14 cellular contexts compared by ENCODE assay signal in the genomic region with DNA sequence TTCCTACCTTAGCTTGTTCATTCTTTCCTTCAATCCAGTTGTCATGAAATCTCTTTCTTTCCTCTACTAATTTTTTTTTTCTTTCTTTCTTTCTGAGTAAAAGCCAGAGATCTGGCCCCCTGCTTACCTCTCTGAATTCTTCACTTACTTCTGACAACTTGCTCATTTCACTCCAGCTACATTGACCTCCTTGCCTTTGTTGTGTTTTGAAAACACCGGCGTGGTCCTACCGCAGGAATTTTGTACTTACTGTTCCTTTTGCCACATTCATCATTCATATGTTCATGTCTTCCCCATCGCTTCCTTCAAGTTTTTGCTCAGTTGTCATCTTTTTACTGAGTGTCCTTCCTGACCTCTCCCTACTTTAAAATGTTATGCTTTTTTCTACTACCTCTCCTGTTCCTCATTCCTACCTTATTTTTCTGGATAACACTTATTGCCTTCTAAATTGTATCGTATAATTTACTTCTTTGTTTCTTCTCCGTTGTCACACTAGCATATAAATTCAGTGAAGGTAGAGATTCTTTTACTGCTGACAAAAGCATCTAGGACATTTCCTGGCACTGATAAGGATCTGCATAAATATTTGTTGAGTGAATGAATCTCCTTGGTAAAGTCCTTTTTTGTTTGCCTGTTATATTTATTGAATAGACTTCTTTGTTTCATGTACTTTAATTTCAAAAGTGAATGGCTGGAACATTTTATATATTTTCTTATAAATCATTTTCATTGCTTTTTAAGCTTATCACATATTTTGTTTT.
DNase-seq lines count a peak whose midpoint lies in the region; ATAC-seq and TF ChIP-seq lines count a peak whose summit lies in the region.
"Had no signal": no experiment of that assay in that cellular context is flagged by ENCODE, and none has a peak within 500 bp of the region (broad histone marks: within the 10 kb centered on the region; RNA-seq: fewer than 3 reads in every experiment).

No MANE protein-coding gene starts in this region.

- peaks cover 42% of the 10 kb centered on the region in 2 donors for H3K4me1 Mint-ChIP-seq in natural killer cell treated with Interleukin-12 subunit alpha and Interleukin-12 subunit beta and Interleukin-15 and Interleukin-18, amount 100 ng/mL, for 72 hours (ENCODE audit: low read depth in 2 of 2)
- peaks cover 36 to 39% of the 10 kb centered on the region in 2 donors for H3K4me1 Mint-ChIP-seq in natural killer cell
- peaks cover 78% of the 10 kb centered on the region for H3K4me1 Mint-ChIP-seq in activated T-helper 1 cell treated with anti-CD3 and anti-CD28 coated beads, Interleukin-12 subunit alpha, Interleukin-12 subunit beta, Interleukin-2, Interleukin-4 antibody, amounts not matched to agents 30 ng/mL and 10 ng/mL and 1 ng/mL, durations not matched to agents 14 hours and 24 hours and 36 hours (ENCODE audit: low read depth)

- peak overlapping the region; percentile 3 for H3K4me3 Mint-ChIP-seq in natural killer cell treated with Interleukin-12 subunit alpha and Interleukin-12 subunit beta and Interleukin-15 and Interleukin-18, amount 100 ng/mL, for 72 hours
- no peak overlapping the region for H3K4me3 Mint-ChIP-seq in natural killer cell
- no peak overlapping the region for H3K4me3 Mint-ChIP-seq in activated T-helper 1 cell treated with anti-CD3 and anti-CD28 coated beads, Interleukin-12 subunit alpha, Interleukin-12 subunit beta, Interleukin-2, Interleukin-4 antibody, amounts not matched to agents 30 ng/mL and 10 ng/mL and 1 ng/mL, durations not matched to agents 14 hours and 24 hours and 36 hours
- H3K4me3 Mint-ChIP-seq: activated B cell treated with CpG ODN at 0.5 μM for 24 hours had no signal

- 69% methylated on average over 6 of the region's 6 CpGs for WGBS in hepatocyte (ENCODE audit: low lambda C conversion rate, missing lambda C conversion rate)

- no peaks in the 10 kb centered on the region for H3K9me3 ChIP-seq in hepatocyte (ENCODE audit: low read depth)

- H3K4me3 ChIP-seq in hepatocyte: no peak overlapping the region
- H3K4me3 ChIP-seq: dorsolateral prefrontal cortex had no signal

- no peak overlapping the region for H2AFZ ChIP-seq in hepatocyte

- peak overlapping the region; percentile 2 for H3K27ac ChIP-seq in hepatocyte
- H3K27ac ChIP-seq: dorsolateral prefrontal cortex had no signal

- H3K27ac Mint-ChIP-seq in natural killer cell treated with Interleukin-12 subunit alpha and Interleukin-12 subunit beta and Interleukin-15 and Interleukin-18, amount 100 ng/mL, for 72 hours: peak overlapping the region; percentile 12 to 22
- H3K27ac Mint-ChIP-seq in natural killer cell: peak overlapping the region in 1 of 2 donors; percentile 59
- peak overlapping the region; percentile 22 for H3K27ac Mint-ChIP-seq in activated T-helper 1 cell treated with anti-CD3 and anti-CD28 coated beads, Interleukin-12 subunit alpha, Interleukin-12 subunit beta, Interleukin-2, Interleukin-4 antibody, amounts not matched to agents 30 ng/mL and 10 ng/mL and 1 ng/mL, durations not matched to agents 14 hours and 24 hours and 36 hours
- H3K27ac Mint-ChIP-seq: activated B cell treated with CpG ODN at 0.5 μM for 24 hours had no signal

- H3K9me2 ChIP-seq in hepatocyte (replicated peaks; ENCODE audit: insufficient read depth): no peaks in the 10 kb centered on the region

- no peaks in the 10 kb centered on the region for H3K9me3 Mint-ChIP-seq in natural killer cell treated with Interleukin-12 subunit alpha and Interleukin-12 subunit beta and Interleukin-15 and Interleukin-18, amount 100 ng/mL, for 72 hours
- no peaks in the 10 kb centered on the region for H3K9me3 Mint-ChIP-seq in natural killer cell
- no peaks in the 10 kb centered on the region for H3K9me3 Mint-ChIP-seq in activated T-helper 1 cell treated with anti-CD3 and anti-CD28 coated beads, Interleukin-12 subunit alpha, Interleukin-12 subunit beta, Interleukin-2, Interleukin-4 antibody, amounts not matched to agents 30 ng/mL and 10 ng/mL and 1 ng/mL, durations not matched to agents 14 hours and 24 hours and 36 hours
- H3K9me3 Mint-ChIP-seq: activated B cell treated with CpG ODN at 0.5 μM for 24 hours had no signal

- peaks cover 34% of the 10 kb centered on the region for H3K36me3 Mint-ChIP-seq in natural killer cell treated with Interleukin-12 subunit alpha and Interleukin-12 subunit beta and Interleukin-15 and Interleukin-18, amount 100 ng/mL, for 72 hours
- H3K36me3 Mint-ChIP-seq in natural killer cell: peaks cover 12% of the 10 kb centered on the region
- H3K36me3 Mint-ChIP-seq in activated T-helper 1 cell treated with anti-CD3 and anti-CD28 coated beads, Interleukin-12 subunit alpha, Interleukin-12 subunit beta, Interleukin-2, Interleukin-4 antibody, amounts not matched to agents 30 ng/mL and 10 ng/mL and 1 ng/mL, durations not matched to agents 14 hours and 24 hours and 36 hours (ENCODE audit: low read depth): peaks cover 67% of the 10 kb centered on the region

- H3K4me2 ChIP-seq in hepatocyte: no peak overlapping the region

- peaks cover 7% of the 10 kb centered on the region for H3K4me1 ChIP-seq in hepatocyte (ENCODE audit: insufficient read depth)

- no peaks in the 10 kb centered on the region for H3K27me3 Mint-ChIP-seq in natural killer cell treated with Interleukin-12 subunit alpha and Interleukin-12 subunit beta and Interleukin-15 and Interleukin-18, amount 100 ng/mL, for 72 hours
- no peaks in the 10 kb centered on the region for H3K27me3 Mint-ChIP-seq in natural killer cell (ENCODE audit: low read depth in 2 of 2)
- H3K27me3 Mint-ChIP-seq in activated T-helper 1 cell treated with anti-CD3 and anti-CD28 coated beads, Interleukin-12 subunit alpha, Interleukin-12 subunit beta, Interleukin-2, Interleukin-4 antibody, amounts not matched to agents 30 ng/mL and 10 ng/mL and 1 ng/mL, durations not matched to agents 14 hours and 24 hours and 36 hours (ENCODE audit: insufficient read depth): no peaks in the 10 kb centered on the region
- H3K27me3 Mint-ChIP-seq: activated B cell treated with CpG ODN at 0.5 μM for 24 hours had no signal

- no peaks in the 10 kb centered on the region for H3K36me3 ChIP-seq in hepatocyte (replicated peaks; ENCODE audit: insufficient read depth, low read depth)

- H3K79me2 ChIP-seq in hepatocyte: peaks cover 11% of the 10 kb centered on the region

- no peaks in the 10 kb centered on the region for H3K27me3 ChIP-seq in hepatocyte
- H3K27me3 ChIP-seq: dorsolateral prefrontal cortex had no signal

- H4K20me1 ChIP-seq in hepatocyte (ENCODE audit: insufficient read depth, poor library complexity, severe bottlenecking): no peaks in the 10 kb centered on the region

- no peak for ATAC-seq in natural killer cell treated with Interleukin-12 subunit alpha and Interleukin-12 subunit beta and Interleukin-15 and Interleukin-18, amount 100 ng/mL, for 72 hours
- no peak for ATAC-seq in natural killer cell

- DNase-seq in natural killer cell treated with Interleukin-12 subunit alpha and Interleukin-12 subunit beta and Interleukin-15 and Interleukin-18, amount 100 ng/mL, for 72 hours (ENCODE audit: low spot score): no peak
- DNase-seq in natural killer cell: no peak
- DNase-seq in activated T-helper 1 cell treated with anti-CD3 and anti-CD28 coated beads, Interleukin-12 subunit alpha, Interleukin-12 subunit beta, Interleukin-2, Interleukin-4 antibody, amounts not matched to agents 30 ng/mL and 10 ng/mL and 1 ng/mL, durations not matched to agents 14 hours and 24 hours and 36 hours (ENCODE audit: low spot score): no peak
- DNase-seq in hepatocyte (ENCODE audit: low spot score): no peak
- no peak for DNase-seq in NCI-H69 (lab: John Stamatoyannopoulos, UW)
- DNase-seq in NOMO-1 (lab: John Stamatoyannopoulos, UW; ENCODE audit: unreplicated experiment in 2 of 2): no peak
- DNase-seq in cortex of kidney (lab: John Stamatoyannopoulos, UW): no peak
- DNase-seq in activated gamma-delta T cell (lab: John Stamatoyannopoulos, UW): no peak
- DNase-seq: activated B cell treated with CpG ODN at 0.5 μM for 24 hours; activated effector memory CD4-positive, alpha-beta T cell treated with anti-CD3 and anti-CD28 coated beads, Interleukin-2, amount 50 U/mL, for 16 hours; dorsolateral prefrontal cortex; foreskin fibroblast; NCI-H1417; SIG-M5 had no signal

- TF ChIP-seq CTCF in natural killer cell (IDR thresholded peaks at IDR 0.05) (no peak), hepatocyte (IDR thresholded peaks at IDR 0.05; ENCODE audit: poor library complexity) (no peak)

- intact Hi-C loops in natural killer cell (cut with micrococcal nuclease): no loop called here
- intact Hi-C loops in activated T-helper 1 cell treated with anti-CD3 and anti-CD28 coated beads, Interleukin-12 subunit alpha, Interleukin-12 subunit beta, Interleukin-2, Interleukin-4 antibody, amounts not matched to agents 30 ng/mL and 10 ng/mL and 1 ng/mL, durations not matched to agents 14 hours and 24 hours and 36 hours (cut with micrococcal nuclease): loop anchor here (5.0 kb wide), 1 partner anchor 442 kb away; a partner anchor contains a TSS
